In genomic region chr13:25463496-25463895, GRCh38 we compare ENCODE assay signal across 1 cellular context.
TF ChIP-seq lines count a peak whose summit lies in the region.

No MANE protein-coding gene starts in this region.

TF ChIP-seq in IMR-90, 13 proteins besides CTCF, POLR2A, EP300 and RAD21:
- TF ChIP-seq FOS (IDR thresholded peaks at IDR 0.05; ENCODE audit: low read depth, low read length) (no peak), RCOR1 (IDR thresholded peaks at IDR 0.05; ENCODE audit: insufficient replicate concordance, low read length) (no peak), MXI1 (IDR thresholded peaks at IDR 0.05; ENCODE audit: borderline replicate concordance, low read depth, low read length) (no peak), RFX5 (IDR thresholded peaks at IDR 0.05; ENCODE audit: low read depth, low read length) (no peak), SMC3 (IDR thresholded peaks at IDR 0.05; ENCODE audit: low read depth, low read length) (no peak), MAZ (IDR thresholded peaks at IDR 0.05; ENCODE audit: borderline replicate concordance, low read depth, low read length) (no peak), BHLHE40 (IDR thresholded peaks at IDR 0.05; ENCODE audit: low read depth, low read length) (no peak), NFE2L2 (IDR thresholded peaks at IDR 0.05; ENCODE audit: low read depth, low read length) (no peak)
- TF ChIP-seq, protein P1, sequence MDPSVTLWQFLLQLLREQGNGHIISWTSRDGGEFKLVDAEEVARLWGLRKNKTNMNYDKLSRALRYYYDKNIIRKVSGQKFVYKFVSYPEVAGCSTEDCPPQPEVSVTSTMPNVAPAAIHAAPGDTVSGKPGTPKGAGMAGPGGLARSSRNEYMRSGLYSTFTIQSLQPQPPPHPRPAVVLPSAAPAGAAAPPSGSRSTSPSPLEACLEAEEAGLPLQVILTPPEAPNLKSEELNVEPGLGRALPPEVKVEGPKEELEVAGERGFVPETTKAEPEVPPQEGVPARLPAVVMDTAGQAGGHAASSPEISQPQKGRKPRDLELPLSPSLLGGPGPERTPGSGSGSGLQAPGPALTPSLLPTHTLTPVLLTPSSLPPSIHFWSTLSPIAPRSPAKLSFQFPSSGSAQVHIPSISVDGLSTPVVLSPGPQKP (IDR thresholded peaks at IDR 0.05; ENCODE audit: borderline replicate concordance, low read depth, low read length), result no peak
- TF ChIP-seq, protein P2, sequence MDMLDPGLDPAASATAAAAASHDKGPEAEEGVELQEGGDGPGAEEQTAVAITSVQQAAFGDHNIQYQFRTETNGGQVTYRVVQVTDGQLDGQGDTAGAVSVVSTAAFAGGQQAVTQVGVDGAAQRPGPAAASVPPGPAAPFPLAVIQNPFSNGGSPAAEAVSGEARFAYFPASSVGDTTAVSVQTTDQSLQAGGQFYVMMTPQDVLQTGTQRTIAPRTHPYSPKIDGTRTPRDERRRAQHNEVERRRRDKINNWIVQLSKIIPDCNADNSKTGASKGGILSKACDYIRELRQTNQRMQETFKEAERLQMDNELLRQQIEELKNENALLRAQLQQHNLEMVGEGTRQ (IDR thresholded peaks at IDR 0.05; ENCODE audit: low read depth, low read length), result no peak
